13 cellular contexts compared by ENCODE assay signal in the genomic region with DNA sequence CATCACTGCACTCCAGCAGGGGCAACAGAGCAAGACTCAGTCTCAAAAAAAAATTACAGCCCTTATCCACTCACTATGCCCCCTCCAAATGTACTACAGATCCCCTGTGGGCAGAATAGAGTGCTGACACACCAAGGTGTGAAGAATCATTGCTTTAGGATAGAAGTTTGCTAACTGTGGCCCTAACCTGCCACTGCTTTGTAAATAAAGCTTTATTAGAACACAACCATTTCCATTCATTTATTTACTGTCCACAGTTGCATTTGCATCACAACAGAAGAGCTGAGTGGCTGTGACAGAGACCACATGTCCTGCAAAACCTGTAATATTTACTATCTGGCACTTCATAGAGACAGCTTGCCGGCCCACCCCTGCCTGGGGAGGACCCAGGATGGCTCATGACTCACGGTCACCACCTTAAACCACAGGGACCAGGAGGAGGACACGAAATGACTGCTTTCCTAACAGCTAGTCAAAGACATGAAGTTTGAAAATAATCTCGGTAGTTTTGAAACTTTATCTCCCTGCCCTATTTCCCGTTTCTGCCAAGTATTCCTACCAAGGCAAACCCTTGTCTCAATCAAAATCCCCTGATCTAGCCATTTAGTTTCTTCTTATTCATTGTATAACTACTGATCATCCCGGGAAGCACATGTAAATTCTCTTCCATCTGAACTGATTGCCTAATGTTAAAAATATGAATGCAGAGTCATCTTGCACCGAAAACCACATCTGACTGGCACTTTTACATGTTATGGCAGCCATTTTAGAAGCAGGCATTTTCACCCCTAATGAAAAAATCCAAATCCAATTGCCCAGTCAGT.
A peak's percentile ranks its signal among the peaks of the same experiment; 100 is the strongest.
DNase-seq lines count a peak whose midpoint lies in the region; ATAC-seq, FAIRE-seq and TF ChIP-seq lines count a peak whose summit lies in the region.
"Had no signal": no experiment of that assay in that cellular context is flagged by ENCODE, and none has a peak within 500 bp of the region (broad histone marks: within the 10 kb centered on the region; RNA-seq: fewer than 3 reads in every experiment).

No MANE protein-coding gene starts in this region.

- H3K27me3 ChIP-seq in GM23248 (replicated peaks; ENCODE audit: insufficient read depth) (no peaks in the 10 kb centered on the region), subcutaneous abdominal adipose tissue (ENCODE audit: control insufficient read depth in 5 of 5, insufficient read depth in 4 of 5, low read length in 5 of 5) (no peaks in the 10 kb centered on the region)
- H3K27me3 ChIP-seq: neutrophil, thyroid gland had no signal

- H3K4me1 ChIP-seq in GM23248 (ENCODE audit: insufficient read depth) (peaks cover 30% of the 10 kb centered on the region), subcutaneous abdominal adipose tissue (ENCODE audit: control insufficient read depth in 5 of 5, insufficient read depth in 5 of 5, low read length in 5 of 5) (peaks cover 3 to 18% (median 9%) of the 10 kb centered on the region in 5 donors)

- H4K20me1 ChIP-seq in GM23248 (ENCODE audit: insufficient read depth), result no peaks in the 10 kb centered on the region

- peak overlapping the region; percentile 52 for H3K4me2 ChIP-seq in GM23248 (ENCODE audit: unreplicated experiment)

- peak; percentile 95 for FAIRE-seq in RCC 7860 (lab: Jason Lieb, UNC)

- peak overlapping the region; percentile 76 for H2AFZ ChIP-seq in GM23248

- peaks cover 24% of the 10 kb centered on the region for H3F3A ChIP-seq in GM23248 (ENCODE audit: insufficient read depth)

- H3K27ac ChIP-seq in GM23248 (peak overlapping the region; percentile 87), subcutaneous abdominal adipose tissue (ENCODE audit: low read depth, low read length) (peak overlapping the region; percentile 37)
- H3K27ac ChIP-seq: neutrophil had no signal

- H3K36me3 ChIP-seq in GM23248 (ENCODE audit: low read depth) (no peaks in the 10 kb centered on the region), subcutaneous abdominal adipose tissue (ENCODE audit: control insufficient read depth in 5 of 5, insufficient read depth in 5 of 5, low read length in 5 of 5) (no peaks in the 10 kb centered on the region)
- H3K36me3 ChIP-seq: neutrophil, thyroid gland had no signal

- H3K9ac ChIP-seq in GM23248 (peak overlapping the region; percentile 61), subcutaneous abdominal adipose tissue (ENCODE audit: low read length in 5 of 5) (no peak overlapping the region)

- H3K4me3 ChIP-seq in GM23248 (peak overlapping the region; percentile 49), epithelial cell of esophagus (ENCODE audit: low read length) (no peak overlapping the region), subcutaneous abdominal adipose tissue (ENCODE audit: low read depth in 1 of 5, low read length in 5 of 5) (no peak overlapping the region)
- H3K4me3 ChIP-seq: thyroid gland had no signal

- no peaks in the 10 kb centered on the region for H3K9me2 ChIP-seq in GM23248 (ENCODE audit: insufficient read depth)

- TF ChIP-seq CTCF in epithelial cell of esophagus (IDR thresholded peaks at IDR 0.05; ENCODE audit: insufficient read depth, low read depth, low read length, missing control alignments), result no peak

- in situ Hi-C loops in GM23248 (cut with MboI), result no loop called here

- WGBS in GM23248 (ENCODE audit: low coverage in 1 of 2, low lambda C conversion rate in 2 of 2, missing lambda C conversion rate in 2 of 2), 2 experiments, result 1% methylated on average over 7 of the region's 7 CpGs

- peak; percentile 91 for DNase-seq in GM23248
- DNase-seq in RCC 7860 (ENCODE audit: low spot score), result peak; percentile 88
- peak; percentile 39 for DNase-seq in epithelial cell of esophagus (ENCODE audit: low read depth)
- no peak for DNase-seq in activated effector memory CD4-positive, alpha-beta T cell treated with anti-CD3 and anti-CD28 coated beads, Interleukin-2, amount 50 U/mL, for 16 hours
- DNase-seq: Calu3, caudate nucleus, mesendoderm, NCI-H2171 treated with DMSO at 0.1 percent for 48 hours, thyroid gland had no signal

- H3K9me3 ChIP-seq in GM23248 (ENCODE audit: low read depth) (no peaks in the 10 kb centered on the region), subcutaneous abdominal adipose tissue (ENCODE audit: control insufficient read depth in 5 of 5, low read length in 5 of 5) (peaks cover 0 to 6% (median 4%) of the 10 kb centered on the region in 5 donors)
- H3K9me3 ChIP-seq: neutrophil, thyroid gland had no signal

- no peak for ATAC-seq in HG03442 (IDR thresholded peaks at IDR 0.05; ENCODE audit: unreplicated experiment)
- no peak for ATAC-seq in HG02759 (IDR thresholded peaks at IDR 0.05; ENCODE audit: unreplicated experiment)

- H3K79me2 ChIP-seq in GM23248 (ENCODE audit: insufficient read depth), result no peaks in the 10 kb centered on the region
